27 cellular contexts compared by ENCODE assay signal in genomic region chr22:43157874-43158546, GRCh38. TPM values are rescaled to one million over a fixed set of nuclear protein-coding genes. Genes with fewer than 3 reads are reported as not detected.
DNase-seq lines count a peak whose midpoint lies in the region; ATAC-seq, FAIRE-seq and TF ChIP-seq lines count a peak whose summit lies in the region.
"Had no signal": no experiment of that assay in that cellular context is flagged by ENCODE, and none has a peak within 500 bp of the region (broad histone marks: within the 10 kb centered on the region; RNA-seq: fewer than 3 reads in every experiment).

No MANE protein-coding gene starts in this region.

- H3K79me2 ChIP-seq in H9 (ENCODE audit: insufficient read depth, low read length) (no peaks in the 10 kb centered on the region), osteoblast (ENCODE audit: insufficient read depth, low read length) (peaks cover 71% of the 10 kb centered on the region)
- H3K79me2 ChIP-seq: parathyroid adenoma had no signal

- H3K36me3 Mint-ChIP-seq in CD14-positive monocyte = peaks cover 23 to 62% of the 10 kb centered on the region in 2 donors
- H3K36me3 Mint-ChIP-seq in H9 (ENCODE audit: insufficient read depth in 1 of 3, low read depth in 3 of 3) = no peaks in the 10 kb centered on the region
- peaks cover 0 to 4% (median 2%) of the 10 kb centered on the region in 5 donors for H3K36me3 Mint-ChIP-seq in naive thymus-derived CD4-positive, alpha-beta T cell
- H3K36me3 Mint-ChIP-seq: mesothelial cell of epicardium, natural killer cell had no signal

- CTCF ChIA-PET in naive thymus-derived CD4-positive, alpha-beta T cell (lab: Charles Lee) = interaction anchor here (0.6 kb wide), 1 partner anchor 1190 kb away, joined by 3 read pairs; no protein-coding TSS in a partner anchor

- H3K4me3 Mint-ChIP-seq in CD14-positive monocyte = peak overlapping the region in 1 of 2 donors; percentile 11
- H3K4me3 Mint-ChIP-seq in H9 = no peak overlapping the region
- no peak overlapping the region for H3K4me3 Mint-ChIP-seq in naive thymus-derived CD4-positive, alpha-beta T cell
- H3K4me3 Mint-ChIP-seq: activated CD4-positive, alpha-beta T cell treated with anti-CD3 and anti-CD28 coated beads for 36 hours; activated naive CD8-positive, alpha-beta T cell treated with anti-CD3 and anti-CD28 coated beads for 36 hours; mesothelial cell of epicardium; natural killer cell; T-helper 2 cell treated with Interferon-gamma antibody and Interleukin-4, amounts not matched to agents 5 μg/mL and 100 μg/mL, for 36 hours had no signal

- H4K20me1 ChIP-seq in H9 (ENCODE audit: control insufficient read depth, insufficient read depth, insufficient read length) (no peaks in the 10 kb centered on the region), osteoblast (ENCODE audit: insufficient read depth, low read length) (peaks cover 57% of the 10 kb centered on the region)

- H2BK20ac ChIP-seq in H9 (ENCODE audit: low read depth, low read length, poor library complexity, severe bottlenecking) = no peak overlapping the region

- H2BK12ac ChIP-seq in H9 (ENCODE audit: insufficient read length, low read depth, low read length) = no peak overlapping the region

- no peak overlapping the region for H2AK5ac ChIP-seq in H9 (ENCODE audit: insufficient read length, low read length)

- no peak overlapping the region for H3T11ph ChIP-seq in H9 (ENCODE audit: low read length)

- H3K79me1 ChIP-seq in H9 (ENCODE audit: insufficient read depth, low read depth, low read length, poor library complexity, severe bottlenecking) = no peaks in the 10 kb centered on the region

- H3K23me2 ChIP-seq in H9 (ENCODE audit: insufficient read length, low read depth, low read length, poor library complexity, severe bottlenecking) = no peaks in the 10 kb centered on the region

- H3K27me3 Mint-ChIP-seq in CD14-positive monocyte (ENCODE audit: low read depth in 3 of 3) (peaks cover 0 to 2% (median 0%) of the 10 kb centered on the region in 3 donors), H9 (ENCODE audit: low read depth) (peaks cover 4% of the 10 kb centered on the region)
- no peaks in the 10 kb centered on the region for H3K27me3 Mint-ChIP-seq in naive thymus-derived CD4-positive, alpha-beta T cell
- H3K27me3 Mint-ChIP-seq: activated CD4-positive, alpha-beta T cell treated with anti-CD3 and anti-CD28 coated beads for 36 hours; activated naive CD8-positive, alpha-beta T cell treated with anti-CD3 and anti-CD28 coated beads for 36 hours had no signal

- peaks cover 6 to 15% of the 10 kb centered on the region in 2 donors for H3K36me3 ChIP-seq in duodenal mucosa (ENCODE audit: control insufficient read depth in 1 of 2, insufficient read depth in 2 of 2, low read length in 2 of 2)
- peaks cover 18% of the 10 kb centered on the region for H3K36me3 ChIP-seq in osteoblast (ENCODE audit: insufficient read depth, low read length)
- H3K36me3 ChIP-seq in naive thymus-derived CD4-positive, alpha-beta T cell (ENCODE audit: control insufficient read depth in 2 of 3, insufficient read depth in 3 of 3, low read length in 3 of 3) = peaks cover 0 to 41% (median 4%) of the 10 kb centered on the region in 3 experiments
- H3K36me3 ChIP-seq: right atrium auricular region had no signal

- no peak for ATAC-seq in naive thymus-derived CD4-positive, alpha-beta T cell
- ATAC-seq: activated CD4-positive, alpha-beta T cell treated with anti-CD3 and anti-CD28 coated beads for 36 hours; natural killer cell had no signal

- no peak for TF ChIP-seq POLR2A in GM12891 (IDR thresholded peaks at IDR 0.05; ENCODE audit: low read depth, low read length)

- H3K27ac Mint-ChIP-seq in CD14-positive monocyte (peak overlapping the region in 6 of 7 donors; percentile 64 to 91 (median 83)), H9 (peak overlapping the region in 1 of 3 experiments; percentile 88; a peak in 1 of 7 replicates)
- H3K27ac Mint-ChIP-seq in naive thymus-derived CD4-positive, alpha-beta T cell = peak overlapping the region in 3 of 9 donors; percentile 22 to 78 (median 60)
- H3K27ac Mint-ChIP-seq: activated CD4-positive, alpha-beta T cell treated with anti-CD3 and anti-CD28 coated beads for 36 hours; activated T-helper 2 cell treated with anti-CD3 and anti-CD28 coated beads, Interferon-gamma antibody, Interleukin-2, Interleukin-4, amounts not matched to agents 10 μg/mL and 5 μg/mL and 100 μg/mL, durations not matched to agents 14 hours and 24 hours and 36 hours; mesothelial cell of epicardium; natural killer cell; T-helper 2 cell treated with Interferon-gamma antibody and Interleukin-4, amounts not matched to agents 5 μg/mL and 100 μg/mL, for 36 hours had no signal

- no peaks in the 10 kb centered on the region for H3K9me3 ChIP-seq in H9 (ENCODE audit: control insufficient read depth, low read depth, low read length)
- H3K9me3 ChIP-seq in duodenal mucosa (ENCODE audit: control insufficient read depth in 1 of 2, low read length in 2 of 2) = no peaks in the 10 kb centered on the region
- H3K9me3 ChIP-seq in osteoblast (ENCODE audit: low read depth, low read length) = no peaks in the 10 kb centered on the region
- no peaks in the 10 kb centered on the region for H3K9me3 ChIP-seq in naive thymus-derived CD4-positive, alpha-beta T cell (ENCODE audit: control insufficient read depth in 2 of 3, low read length in 3 of 3)
- H3K9me3 ChIP-seq: right atrium auricular region, upper lobe of left lung had no signal

- H3K23ac ChIP-seq in H9 (ENCODE audit: insufficient read length, low read depth, low read length) = no peak overlapping the region

- H4K8ac ChIP-seq in H9 (replicated peaks; ENCODE audit: insufficient read length, low read depth, low read length) = no peak overlapping the region

- TF ChIP-seq CTCF in CD14-positive monocyte (IDR thresholded peaks at IDR 0.05) (no peak), H9 (conservative IDR thresholded peaks at IDR 0.05) (no peak), osteoblast (IDR thresholded peaks at IDR 0.05; ENCODE audit: extremely low read depth, low read depth, low read length) (no peak)

- intact Hi-C loops in CD14-positive monocyte (cut with micrococcal nuclease) = loop anchor here in 1 of 2 donors (10.0 kb wide), 2 partner anchors 143 to 223 kb away; partner anchors contain the start of gene PACSIN2
- intact Hi-C loops in naive thymus-derived CD4-positive, alpha-beta T cell (cut with micrococcal nuclease) = no loop called here

- H3K4ac ChIP-seq in H9 (ENCODE audit: low read depth, low read length) = no peak overlapping the region

- H3K9me3 Mint-ChIP-seq in CD14-positive monocyte = peaks cover 0 to 2% (median 0%) of the 10 kb centered on the region in 7 donors
- H3K9me3 Mint-ChIP-seq in H9 = no peaks in the 10 kb centered on the region
- H3K9me3 Mint-ChIP-seq in naive thymus-derived CD4-positive, alpha-beta T cell = no peaks in the 10 kb centered on the region
- H3K9me3 Mint-ChIP-seq: activated naive CD8-positive, alpha-beta T cell treated with anti-CD3 and anti-CD28 coated beads for 36 hours; activated T-helper 2 cell treated with anti-CD3 and anti-CD28 coated beads, Interferon-gamma antibody, Interleukin-2, Interleukin-4, amounts not matched to agents 10 μg/mL and 5 μg/mL and 100 μg/mL, durations not matched to agents 14 hours and 24 hours and 36 hours; mesothelial cell of epicardium; natural killer cell; T-helper 2 cell treated with Interferon-gamma antibody and Interleukin-4, amounts not matched to agents 5 μg/mL and 100 μg/mL, for 36 hours had no signal

- H3K18ac ChIP-seq in H9 (ENCODE audit: insufficient read length, low read depth, low read length) = no peak overlapping the region

- no peaks in the 10 kb centered on the region for H3K27me3 ChIP-seq in H9 (ENCODE audit: insufficient read depth, low read length)
- H3K27me3 ChIP-seq in duodenal mucosa (ENCODE audit: control insufficient read depth in 1 of 2, insufficient read depth in 2 of 2, low read length in 2 of 2) = no peaks in the 10 kb centered on the region
- H3K27me3 ChIP-seq in osteoblast (ENCODE audit: insufficient read depth, low read length) = no peaks in the 10 kb centered on the region
- no peaks in the 10 kb centered on the region for H3K27me3 ChIP-seq in naive thymus-derived CD4-positive, alpha-beta T cell (ENCODE audit: control insufficient read depth in 2 of 2, insufficient read depth in 2 of 2, low read length in 2 of 2)
- H3K27me3 ChIP-seq: dorsolateral prefrontal cortex, right atrium auricular region, upper lobe of left lung had no signal

- no peak overlapping the region for H4K91ac ChIP-seq in H9 (ENCODE audit: insufficient read length, low read depth, low read length)

- no peak for FAIRE-seq in GM12891 (lab: Jason Lieb, UNC)
- FAIRE-seq: astrocyte, GM12892, islet of Langerhans had no signal

- POLR2A ChIA-PET in naive thymus-derived CD4-positive, alpha-beta T cell (lab: Charles Lee) = interaction anchor here (1.0 kb wide), 1 partner anchor 23 kb away, joined by 3 read pairs; no protein-coding TSS in a partner anchor

- H3K56ac ChIP-seq in H9 (ENCODE audit: insufficient read length, low read depth, low read length) = no peak overlapping the region

- H3K4me1 ChIP-seq in H9 (ENCODE audit: insufficient read depth, low read length) = no peaks in the 10 kb centered on the region
- peaks cover 28 to 39% of the 10 kb centered on the region in 2 donors for H3K4me1 ChIP-seq in duodenal mucosa (ENCODE audit: control insufficient read depth in 1 of 2, insufficient read depth in 2 of 2, low read length in 2 of 2)
- peaks cover 9% of the 10 kb centered on the region for H3K4me1 ChIP-seq in osteoblast (ENCODE audit: insufficient read depth, low read length)
- peaks cover under 1% of the 10 kb centered on the region in 2 donors for H3K4me1 ChIP-seq in naive thymus-derived CD4-positive, alpha-beta T cell (ENCODE audit: control insufficient read depth in 2 of 2, insufficient read depth in 2 of 2, low read length in 2 of 2)
- H3K4me1 ChIP-seq: parathyroid adenoma had no signal

- peaks cover 64% of the 10 kb centered on the region for H3K4me1 Mint-ChIP-seq in CD14-positive monocyte
- H3K4me1 Mint-ChIP-seq in H9 = peaks cover 0 to 14% of the 10 kb centered on the region in 2 experiments; a peak in 3 of 4 replicates
- peaks cover 1 to 24% (median 9%) of the 10 kb centered on the region in 7 donors for H3K4me1 Mint-ChIP-seq in naive thymus-derived CD4-positive, alpha-beta T cell

- peak overlapping the region; percentile 25; the same call in 1 of the 2 replicates for H3K14ac ChIP-seq in H9 (ENCODE audit: insufficient read depth, low read length)

- H2BK5ac ChIP-seq in H9 (ENCODE audit: insufficient read length, low read length) = no peak overlapping the region

- no peak overlapping the region for H3K9ac ChIP-seq in H9 (ENCODE audit: extremely low read depth, insufficient read length, low read length)
- H3K9ac ChIP-seq in duodenal mucosa (ENCODE audit: low read depth in 1 of 2, low read length in 2 of 2) = peak overlapping the region; percentile 6 to 18
- H3K9ac ChIP-seq: parathyroid adenoma had no signal

- no peak overlapping the region for H2BK120ac ChIP-seq in H9 (ENCODE audit: low read depth, low read length, poor library complexity, severe bottlenecking)

- H2BK15ac ChIP-seq in H9 (ENCODE audit: low read depth, low read length) = no peak overlapping the region

- no CpG with 5 or more reads among the region's 9 CpGs for WGBS in H9 (ENCODE audit: extremely low coverage, insufficient read length, low lambda C conversion rate)

- H4K5ac ChIP-seq in H9 (ENCODE audit: insufficient read length, low read depth, low read length) = no peak overlapping the region

- H3K4me3 ChIP-seq in duodenal mucosa (ENCODE audit: low read depth in 1 of 2, low read length in 2 of 2) (no peak overlapping the region), osteoblast (ENCODE audit: insufficient read depth, low read length) (no peak overlapping the region)
- no peak overlapping the region for H3K4me3 ChIP-seq in naive thymus-derived CD4-positive, alpha-beta T cell (ENCODE audit: low read length)
- H3K4me3 ChIP-seq: dorsolateral prefrontal cortex, right atrium auricular region, smooth muscle cell, upper lobe of left lung had no signal

- no peak overlapping the region for H3K27ac ChIP-seq in H9 (ENCODE audit: insufficient read length, low read depth, low read length)
- no peak overlapping the region for H3K27ac ChIP-seq in duodenal mucosa (ENCODE audit: low read depth, low read length)
- H3K27ac ChIP-seq in osteoblast (ENCODE audit: low read depth, low read length) = no peak overlapping the region
- H3K27ac ChIP-seq in naive thymus-derived CD4-positive, alpha-beta T cell (ENCODE audit: low read depth, low read length) = no peak overlapping the region
- H3K27ac ChIP-seq: dorsolateral prefrontal cortex, parathyroid adenoma, right atrium auricular region had no signal

- no peak overlapping the region for H2AFZ ChIP-seq in H9 (ENCODE audit: low read length)
- H2AFZ ChIP-seq in osteoblast (ENCODE audit: low read length) = no peak overlapping the region
- H2AFZ ChIP-seq: parathyroid adenoma had no signal

- H3K4me2 ChIP-seq in H9 (ENCODE audit: insufficient read depth, insufficient read length, low read length) (no peak overlapping the region), osteoblast (ENCODE audit: insufficient read depth, low read length) (no peak overlapping the region)
- H3K4me2 ChIP-seq: smooth muscle cell had no signal

- DNase-seq in CD14-positive monocyte (ENCODE audit: low spot score) (no peak), H9 (no peak), osteoblast (ENCODE audit: insufficient read length, low spot score, missing footprints) (peak; percentile 81), hepatic stellate cell (ENCODE audit: low spot score) (no peak), GM12891 (ENCODE audit: insufficient read length, low spot score) (no peak)
- no peak for DNase-seq in naive thymus-derived CD4-positive, alpha-beta T cell
- DNase-seq: activated CD4-positive, alpha-beta T cell treated with anti-CD3 and anti-CD28 coated beads for 36 hours; activated naive CD8-positive, alpha-beta T cell treated with anti-CD3 and anti-CD28 coated beads for 36 hours; dorsolateral prefrontal cortex; EL; GOT3; natural killer cell; NCI-H1694; NCI-H510A; stimulated activated CD4-positive, alpha-beta T cell treated with anti-CD3 and anti-CD28 coated beads, Interleukin-1b, Interleukin-23, amount 100 ng/mL, for 48 hours; upper lobe of left lung had no signal

RNA-seq across cellular contexts. Expression of gene TSPO, which starts 6.7 kb away (rescaled TPM):
- 1,000 to 10,000 TPM; 2,230 to 2,663 TPM for polyA plus RNA-seq in CD14-positive monocyte
- 12.1 and 14.8 TPM in 2 replicates for total RNA-seq in H9 (2021)
- 274 and 297 TPM in 2 replicates for total RNA-seq in osteoblast
- polyA plus RNA-seq in GM12891 (2012; ENCODE audit: low read depth, missing spikeins) = 5.6 TPM
- total RNA-seq in naive thymus-derived CD4-positive, alpha-beta T cell = 100 to 1,000 TPM in 2 of 5 experiments, 10 to 100 TPM in 3; 56.1 to 190 (median 61.5) TPM
- 100 to 1,000 TPM; 341 to 357 TPM for polyA plus RNA-seq in naive thymus-derived CD4-positive, alpha-beta T cell

RNA-seq across cellular contexts. Expression of gene MCAT, which starts 14.8 kb away (rescaled TPM):
- polyA plus RNA-seq in CD14-positive monocyte = 1 to 10 TPM; 6.8 to 8.9 TPM
- total RNA-seq in H9 (2021) (20.3 and 21.5 TPM in 2 replicates), osteoblast (12.7 and 21.4 TPM in 2 replicates)
- 12.8 TPM for polyA plus RNA-seq in GM12891 (2012; ENCODE audit: low read depth, missing spikeins)
- total RNA-seq in naive thymus-derived CD4-positive, alpha-beta T cell = 10 to 100 TPM in 3 of 5 experiments, 1 to 10 TPM in 2; 7.1 to 17.9 (median 10.5) TPM
- 10 to 100 TPM in 1 of 2 donors, 1 to 10 TPM in 1; 8.9 to 11.7 TPM for polyA plus RNA-seq in naive thymus-derived CD4-positive, alpha-beta T cell

RNA-seq across cellular contexts. Expression of gene TTLL12, which starts 28.9 kb away (rescaled TPM):
- polyA plus RNA-seq in CD14-positive monocyte = 10 to 100 TPM; 16.5 to 16.6 TPM
- total RNA-seq in H9 (2021) (89.6 and 90.2 TPM in 2 replicates), osteoblast (29.0 and 29.2 TPM in 2 replicates)
- 30.0 TPM for polyA plus RNA-seq in GM12891 (2012; ENCODE audit: low read depth, missing spikeins)
- 10 to 100 TPM; 15.6 to 43.7 (median 29.6) TPM for total RNA-seq in naive thymus-derived CD4-positive, alpha-beta T cell
- polyA plus RNA-seq in naive thymus-derived CD4-positive, alpha-beta T cell = 10 to 100 TPM; 15.6 to 28.2 TPM

RNA-seq across cellular contexts. Expression of gene BIK, which starts 47.5 kb away (rescaled TPM):
- 1 to 10 TPM; 3.1 TPM for polyA plus RNA-seq in CD14-positive monocyte
- total RNA-seq in H9 (2021) (6.8 and 8.3 TPM in 2 replicates), osteoblast (not detected in 2 replicates)
- polyA plus RNA-seq in GM12891 (2012; ENCODE audit: low read depth, missing spikeins) = 8.7 TPM
- 1 to 10 TPM; 1.1 to 2.6 (median 1.4) TPM for total RNA-seq in naive thymus-derived CD4-positive, alpha-beta T cell
- 1 to 10 TPM; 2.2 to 4.3 TPM for polyA plus RNA-seq in naive thymus-derived CD4-positive, alpha-beta T cell
- total RNA-seq: fibroblast of lung had no signal
- polyA plus RNA-seq: fibroblast of lung had no signal
